Comparison of ENCODE assay signal across 8 cellular contexts in the genomic region with DNA sequence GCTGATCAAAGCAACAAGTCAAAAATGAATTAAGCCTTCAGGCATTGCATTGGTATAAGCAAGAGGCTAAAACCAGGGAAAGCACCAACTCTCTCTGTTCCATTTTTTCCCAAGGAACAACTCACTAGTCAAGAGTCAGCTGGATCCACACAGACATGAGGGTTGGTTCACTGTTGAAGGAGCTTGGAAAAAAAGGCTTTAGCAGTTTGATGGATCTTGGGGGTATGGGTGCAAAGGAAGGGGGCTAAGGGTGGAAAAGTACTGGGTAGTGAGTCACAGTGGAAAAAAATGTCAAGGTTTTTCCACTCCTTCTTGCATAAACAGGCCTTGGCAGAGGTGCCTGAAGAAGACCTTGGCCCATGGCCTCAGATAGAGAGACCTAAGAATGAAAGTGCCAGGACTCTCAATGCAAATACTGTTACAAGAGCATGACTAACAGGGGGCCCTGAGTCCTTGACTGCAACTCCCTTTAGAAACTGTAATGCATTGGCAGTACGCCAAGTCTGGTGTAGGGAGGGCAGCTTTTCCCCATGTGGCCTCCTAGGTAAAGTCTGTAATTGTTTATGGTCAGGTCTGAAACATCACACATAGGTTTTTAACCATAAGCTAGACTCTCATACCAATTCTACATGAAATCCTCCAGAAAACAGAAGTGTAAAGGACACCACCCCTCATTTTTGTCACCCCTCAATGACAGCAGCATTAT. TPM values are rescaled to one million over a fixed set of nuclear protein-coding genes. Genes with fewer than 3 reads are reported as not detected.
DNase-seq lines count a peak whose midpoint lies in the region; ATAC-seq lines count a peak whose summit lies in the region.

No MANE protein-coding gene starts in this region.

- no peaks in the 10 kb centered on the region for H3K9me3 ChIP-seq in CD4-positive, CD25-positive, alpha-beta regulatory T cell (ENCODE audit: control insufficient read depth in 2 of 2, low read length in 2 of 2)

- peaks cover 0 to 1% (median 0%) of the 10 kb centered on the region in 7 donors for H3K9me3 Mint-ChIP-seq in CD4-positive, CD25-positive, alpha-beta regulatory T cell
- H3K9me3 Mint-ChIP-seq in activated T-cell treated with anti-CD3 and anti-CD28 coated beads, Interleukin-2, amount 50 U/mL, for 24 hours = no peaks in the 10 kb centered on the region

- H3K36me3 Mint-ChIP-seq in CD4-positive, CD25-positive, alpha-beta regulatory T cell = peaks cover 52% of the 10 kb centered on the region
- peaks cover 81% of the 10 kb centered on the region for H3K36me3 Mint-ChIP-seq in activated T-cell treated with anti-CD3 and anti-CD28 coated beads, Interleukin-2, amount 50 U/mL, for 24 hours (ENCODE audit: low read depth)

- H3K27ac Mint-ChIP-seq in CD4-positive, CD25-positive, alpha-beta regulatory T cell = peak overlapping the region in 2 of 3 donors; percentile 24 to 36
- peak overlapping the region; percentile 94 for H3K27ac Mint-ChIP-seq in activated T-cell treated with anti-CD3 and anti-CD28 coated beads, Interleukin-2, amount 50 U/mL, for 24 hours

- no peaks in the 10 kb centered on the region for H3K27me3 Mint-ChIP-seq in CD4-positive, CD25-positive, alpha-beta regulatory T cell
- no peaks in the 10 kb centered on the region for H3K27me3 Mint-ChIP-seq in activated T-cell treated with anti-CD3 and anti-CD28 coated beads, Interleukin-2, amount 50 U/mL, for 24 hours

- no peak for ATAC-seq in CD4-positive, CD25-positive, alpha-beta regulatory T cell (ENCODE audit: low read depth in 2 of 2)
- ATAC-seq in GM19043 (IDR thresholded peaks at IDR 0.05; ENCODE audit: low read depth, unreplicated experiment) = peak; percentile 99
- ATAC-seq in HG03097 (IDR thresholded peaks at IDR 0.05; ENCODE audit: low FRiP score, unreplicated experiment) = peak; percentile 91

- DNase-seq in CD4-positive, CD25-positive, alpha-beta regulatory T cell = peak in 1 of 3 donors; percentile 10
- DNase-seq in NCI-H2171 treated with DMSO at 0.1 percent for 48 hours (lab: John Stamatoyannopoulos, UW) (peak; percentile 54), kidney tubule cell (ENCODE audit: low spot score) (peak; percentile 86), NCI-H1930 (lab: John Stamatoyannopoulos, UW) (no peak), NCI-H187 treated with DMSO at 0.1 percent for 48 hours (lab: John Stamatoyannopoulos, UW) (no peak)
- DNase-seq in activated T-cell treated with anti-CD3 and anti-CD28 coated beads, Interleukin-2, amount 50 U/mL, for 24 hours = peak; percentile 49

- H3K4me3 Mint-ChIP-seq in CD4-positive, CD25-positive, alpha-beta regulatory T cell = no peak overlapping the region
- peak overlapping the region; percentile 52 for H3K4me3 Mint-ChIP-seq in activated T-cell treated with anti-CD3 and anti-CD28 coated beads, Interleukin-2, amount 50 U/mL, for 24 hours

- no peak overlapping the region for H3K4me3 ChIP-seq in CD4-positive, CD25-positive, alpha-beta regulatory T cell (ENCODE audit: low read depth, low read length)

- H3K4me1 Mint-ChIP-seq in CD4-positive, CD25-positive, alpha-beta regulatory T cell = peaks cover 6 to 8% (median 7%) of the 10 kb centered on the region in 4 donors
- H3K4me1 Mint-ChIP-seq in activated T-cell treated with anti-CD3 and anti-CD28 coated beads, Interleukin-2, amount 50 U/mL, for 24 hours (ENCODE audit: low read depth) = peaks cover 24% of the 10 kb centered on the region

- H3K36me3 ChIP-seq in CD4-positive, CD25-positive, alpha-beta regulatory T cell (ENCODE audit: control insufficient read depth, insufficient read depth, low read length) = peaks cover 49% of the 10 kb centered on the region

- no peaks in the 10 kb centered on the region for H3K27me3 ChIP-seq in CD4-positive, CD25-positive, alpha-beta regulatory T cell (ENCODE audit: control insufficient read depth, insufficient read depth, low read length)

- H3K4me1 ChIP-seq in CD4-positive, CD25-positive, alpha-beta regulatory T cell (ENCODE audit: control insufficient read depth, insufficient read depth, low read length, poor library complexity, severe bottlenecking) = no peaks in the 10 kb centered on the region

- H3K27ac ChIP-seq in CD4-positive, CD25-positive, alpha-beta regulatory T cell (ENCODE audit: insufficient read depth, low read length, poor library complexity, severe bottlenecking) = no peak overlapping the region

RNA-seq across cellular contexts. Expression of a gene that starts 23.7 kb away (rescaled TPM):
- not detected for total RNA-seq in CD4-positive, CD25-positive, alpha-beta regulatory T cell
- polyA plus RNA-seq in CD4-positive, CD25-positive, alpha-beta regulatory T cell = not detected

RNA-seq across cellular contexts. Expression of a gene that starts 30.0 kb away (rescaled TPM):
- 0.27 TPM for total RNA-seq in CD4-positive, CD25-positive, alpha-beta regulatory T cell
- not detected for polyA plus RNA-seq in CD4-positive, CD25-positive, alpha-beta regulatory T cell

RNA-seq across cellular contexts. Expression of a gene that starts 48.1 kb away (rescaled TPM):
- total RNA-seq in CD4-positive, CD25-positive, alpha-beta regulatory T cell = 24.9 TPM
- 10 to 100 TPM; 13.7 to 21.9 (median 18.2) TPM for polyA plus RNA-seq in CD4-positive, CD25-positive, alpha-beta regulatory T cell

RNA-seq across cellular contexts. Expression of a gene that starts 48.4 kb away (rescaled TPM):
- 6.2 TPM for total RNA-seq in CD4-positive, CD25-positive, alpha-beta regulatory T cell
- 10 to 100 TPM; 12.7 to 21.4 (median 14.7) TPM for polyA plus RNA-seq in CD4-positive, CD25-positive, alpha-beta regulatory T cell

Comparison
In these comparisons a context has a peak if more than half of its experiments do, and no peak if none do; other contexts are left out.
1. ATAC-seq: peak in GM19043 (single experiment) and HG03097 (single experiment); none in CD4-positive, CD25-positive, alpha-beta regulatory T cell (0 of 2).
2. DNase-seq: peak in NCI-H2171 treated with DMSO at 0.1 percent for 48 hours (single experiment), activated T-cell treated with anti-CD3 and anti-CD28 coated beads, Interleukin-2, amount 50 U/mL, for 24 hours (single experiment) and kidney tubule cell (single experiment); none in NCI-H1930 (0 of 2) and NCI-H187 treated with DMSO at 0.1 percent for 48 hours (single experiment).